ENCODE assay signal across 22 cellular contexts in genomic region chr6:112187736-112188135, GRCh38.
A peak's percentile ranks its signal among the peaks of the same experiment; 100 is the strongest.
DNase-seq lines count a peak whose midpoint lies in the region; ATAC-seq and TF ChIP-seq lines count a peak whose summit lies in the region.
"Had no signal": no experiment of that assay in that cellular context is flagged by ENCODE, and none has a peak within 500 bp of the region (broad histone marks: within the 10 kb centered on the region; RNA-seq: fewer than 3 reads in every experiment).

No MANE protein-coding gene starts in this region.

- H4K20me1 ChIP-seq in BLaER1: no peaks in the 10 kb centered on the region
- H4K20me1 ChIP-seq in IMR-90 (ENCODE audit: insufficient read depth, low read length): no peaks in the 10 kb centered on the region

- H3K4ac ChIP-seq in IMR-90 (ENCODE audit: low read depth, low read length): no peak overlapping the region

- no peak for TF ChIP-seq EP300 in esophagus muscularis mucosa (IDR thresholded peaks at IDR 0.05)
- no peak for TF ChIP-seq EP300 in tibial nerve (IDR thresholded peaks at IDR 0.05)

- intact Hi-C loops in IMR-90 (cut with micrococcal nuclease): no loop called here
- intact Hi-C loops in esophagus muscularis mucosa (cut with DNase I): loop anchor here (5.0 kb wide), 1 partner anchor 65 kb away; the partner anchor contains the start of gene LAMA4
- intact Hi-C loops in activated T-helper 2 cell treated with anti-CD3 and anti-CD28 coated beads, Interferon-gamma antibody, Interleukin-2, Interleukin-4, amounts not matched to agents 10 μg/mL and 5 μg/mL and 100 μg/mL, durations not matched to agents 14 hours and 24 hours and 36 hours (cut with micrococcal nuclease): no loop called here
- intact Hi-C loops in esophagus squamous epithelium (cut with DNase I): loop anchor here (10.0 kb wide), 1 partner anchor 187 kb away; no protein-coding TSS in a partner anchor

- no peak for ATAC-seq in IMR-90 (ENCODE audit: low read depth)
- ATAC-seq in stimulated activated effector memory CD8-positive, alpha-beta T cell treated with anti-CD3 and anti-CD28 coated beads, Interleukin-12 subunit alpha, Interleukin-12 subunit beta, amount 100 ng/mL, for 72 hours: no peak
- ATAC-seq: A549; CD8-positive, alpha-beta T cell; Panc1 had no signal

- H3K4me2 ChIP-seq in BLaER1: peak overlapping the region; percentile 46
- no peak overlapping the region for H3K4me2 ChIP-seq in IMR-90 (ENCODE audit: low read depth, low read length)
- H3K4me2 ChIP-seq: A549, SK-N-SH had no signal

- no peaks in the 10 kb centered on the region for H3K27me3 ChIP-seq in BLaER1
- H3K27me3 ChIP-seq in IMR-90 (ENCODE audit: control insufficient read depth, insufficient read depth, low read length): no peaks in the 10 kb centered on the region
- H3K27me3 ChIP-seq in esophagus muscularis mucosa: no peaks in the 10 kb centered on the region
- no peaks in the 10 kb centered on the region for H3K27me3 ChIP-seq in tibial nerve
- H3K27me3 ChIP-seq in esophagus squamous epithelium: no peaks in the 10 kb centered on the region
- H3K27me3 ChIP-seq: MG63 had no signal

- no peak overlapping the region for H2AK9ac ChIP-seq in IMR-90 (replicated peaks; ENCODE audit: low read depth, low read length, poor library complexity)

- in situ Hi-C loops in IMR-90 (cut with MboI; ENCODE audit: low sequenced_read_pairs): loop anchor here (25.0 kb wide), 1 partner anchor 1725 kb away; no protein-coding TSS in a partner anchor

- peaks cover 10% of the 10 kb centered on the region for H3K4me1 Mint-ChIP-seq in stimulated activated effector memory CD8-positive, alpha-beta T cell treated with anti-CD3 and anti-CD28 coated beads, Interleukin-12 subunit alpha, Interleukin-12 subunit beta, amount 100 ng/mL, for 72 hours
- H3K4me1 Mint-ChIP-seq in activated T-helper 2 cell treated with anti-CD3 and anti-CD28 coated beads, Interferon-gamma antibody, Interleukin-2, Interleukin-4, amounts not matched to agents 10 μg/mL and 5 μg/mL and 100 μg/mL, durations not matched to agents 14 hours and 24 hours and 36 hours (ENCODE audit: low read depth): no peaks in the 10 kb centered on the region

- WGBS in IMR-90 (ENCODE audit: extremely low coverage in 2 of 2, insufficient read length in 1 of 2), 2 experiments: 68% methylated on average over 4 of the region's 6 CpGs; no CpG with 5 or more reads in 1 of the 2 experiments
- 54% methylated on average over 6 of the region's 6 CpGs for WGBS in esophagus muscularis mucosa
- 51 to 65% methylated on average over 6 of the region's 6 CpGs for WGBS in tibial nerve, 2 donors
- WGBS in esophagus squamous epithelium, 2 donors: 72 to 80% methylated on average over 5 to 6 of the region's 6 CpGs

- H3K56ac ChIP-seq in IMR-90 (ENCODE audit: extremely low read depth, insufficient read depth, low read length): no peak overlapping the region

- no peak overlapping the region for H3K4me3 Mint-ChIP-seq in stimulated activated effector memory CD8-positive, alpha-beta T cell treated with anti-CD3 and anti-CD28 coated beads, Interleukin-12 subunit alpha, Interleukin-12 subunit beta, amount 100 ng/mL, for 72 hours
- no peak overlapping the region for H3K4me3 Mint-ChIP-seq in activated T-helper 2 cell treated with anti-CD3 and anti-CD28 coated beads, Interferon-gamma antibody, Interleukin-2, Interleukin-4, amounts not matched to agents 10 μg/mL and 5 μg/mL and 100 μg/mL, durations not matched to agents 14 hours and 24 hours and 36 hours (ENCODE audit: low read depth)
- H3K4me3 Mint-ChIP-seq: CD8-positive, alpha-beta T cell had no signal

- H3K36me3 Mint-ChIP-seq in stimulated activated effector memory CD8-positive, alpha-beta T cell treated with anti-CD3 and anti-CD28 coated beads, Interleukin-12 subunit alpha, Interleukin-12 subunit beta, amount 100 ng/mL, for 72 hours: no peaks in the 10 kb centered on the region
- no peaks in the 10 kb centered on the region for H3K36me3 Mint-ChIP-seq in activated T-helper 2 cell treated with anti-CD3 and anti-CD28 coated beads, Interferon-gamma antibody, Interleukin-2, Interleukin-4, amounts not matched to agents 10 μg/mL and 5 μg/mL and 100 μg/mL, durations not matched to agents 14 hours and 24 hours and 36 hours (ENCODE audit: low read depth)
- H3K36me3 Mint-ChIP-seq: CD8-positive, alpha-beta T cell had no signal

- H2BK15ac ChIP-seq in IMR-90 (ENCODE audit: low read depth, low read length): no peak overlapping the region

- dilution Hi-C loops in IMR-90 (cut with HindIII; ENCODE audit: low sequenced_read_pairs, unreplicated experiment): no loop called here

- no peak overlapping the region for H2BK5ac ChIP-seq in IMR-90 (ENCODE audit: low read depth, low read length, poor library complexity, severe bottlenecking)

- no peak overlapping the region for H2BK120ac ChIP-seq in IMR-90 (ENCODE audit: low read depth, low read length)

- no peaks in the 10 kb centered on the region for H3K79me1 ChIP-seq in IMR-90 (ENCODE audit: low read depth in 1 of 2, low read length in 2 of 2)

- CTCF ChIA-PET in IMR-90 (lab: Yijun Ruan, JAX): no interaction called here

- no peak for TF ChIP-seq RAD21 in IMR-90 (IDR thresholded peaks at IDR 0.05; ENCODE audit: low read length)

- no peak overlapping the region for H3K14ac ChIP-seq in IMR-90 (replicated peaks; ENCODE audit: low read depth, low read length)

- DNase-seq in IMR-90: no peak
- no peak for DNase-seq in esophagus muscularis mucosa (ENCODE audit: extremely low spot score)
- DNase-seq in stimulated activated effector memory CD8-positive, alpha-beta T cell treated with anti-CD3 and anti-CD28 coated beads, Interleukin-12 subunit alpha, Interleukin-12 subunit beta, amount 100 ng/mL, for 72 hours (ENCODE audit: low spot score in 2 of 2): no peak
- no peak for DNase-seq in LoVo (ENCODE audit: low spot score)
- no peak for DNase-seq in activated T-helper 2 cell treated with anti-CD3 and anti-CD28 coated beads, Interferon-gamma antibody, Interleukin-2, Interleukin-4, amounts not matched to agents 10 μg/mL and 5 μg/mL and 100 μg/mL, durations not matched to agents 14 hours and 24 hours and 36 hours (ENCODE audit: low spot score)
- DNase-seq in tibial nerve (ENCODE audit: low spot score in 2 of 2): no peak
- no peak for DNase-seq in esophagus squamous epithelium (lab: John Stamatoyannopoulos, UW)
- DNase-seq: Calu3; CD8-positive, alpha-beta T cell; DMS153; GF-D8; Karpas-422; MG63; NCI-H1048; NCI-H1436 treated with DMSO at 0.1 percent for 48 hours; NCI-H1930; NCI-H748 treated with DMSO at 0.1 percent for 48 hours; SIG-M5; SK-N-SH had no signal

- H3K4me1 ChIP-seq in BLaER1 (peaks cover 19% of the 10 kb centered on the region), IMR-90 (ENCODE audit: control insufficient read depth, insufficient read depth, low read length) (no peaks in the 10 kb centered on the region), esophagus muscularis mucosa (peaks cover 15 to 92% (median 73%) of the 10 kb centered on the region in 4 donors), tibial nerve (peaks cover 0 to 50% (median 15%) of the 10 kb centered on the region in 4 donors), esophagus squamous epithelium (peaks cover 0 to 31% (median 0%) of the 10 kb centered on the region in 3 donors)
- H3K4me1 ChIP-seq: A549 had no signal

- no peak for TF ChIP-seq CTCF in IMR-90 (conservative IDR thresholded peaks at IDR 0.05; ENCODE audit: low read depth, low read length)
- TF ChIP-seq CTCF in esophagus muscularis mucosa (IDR thresholded peaks at IDR 0.05): no peak
- no peak for TF ChIP-seq CTCF in tibial nerve (IDR thresholded peaks at IDR 0.05)
- no peak for TF ChIP-seq CTCF in esophagus squamous epithelium (IDR thresholded peaks at IDR 0.05)

- no peaks in the 10 kb centered on the region for H3K9me3 Mint-ChIP-seq in stimulated activated effector memory CD8-positive, alpha-beta T cell treated with anti-CD3 and anti-CD28 coated beads, Interleukin-12 subunit alpha, Interleukin-12 subunit beta, amount 100 ng/mL, for 72 hours
- H3K9me3 Mint-ChIP-seq in activated T-helper 2 cell treated with anti-CD3 and anti-CD28 coated beads, Interferon-gamma antibody, Interleukin-2, Interleukin-4, amounts not matched to agents 10 μg/mL and 5 μg/mL and 100 μg/mL, durations not matched to agents 14 hours and 24 hours and 36 hours: no peaks in the 10 kb centered on the region
- H3K9me3 Mint-ChIP-seq: CD8-positive, alpha-beta T cell had no signal

- POLR2A ChIA-PET in IMR-90 (lab: Charles Lee; ENCODE audit: unreplicated experiment): no interaction called here

- no peak overlapping the region; the same call in 1 of the 2 replicates for H3K18ac ChIP-seq in IMR-90 (ENCODE audit: low read depth, low read length)

- H3K27me3 Mint-ChIP-seq in activated T-helper 2 cell treated with anti-CD3 and anti-CD28 coated beads, Interferon-gamma antibody, Interleukin-2, Interleukin-4, amounts not matched to agents 10 μg/mL and 5 μg/mL and 100 μg/mL, durations not matched to agents 14 hours and 24 hours and 36 hours (ENCODE audit: low read depth): peaks cover 59% of the 10 kb centered on the region

- no peak for TF ChIP-seq POLR2A in IMR-90 (IDR thresholded peaks at IDR 0.05; ENCODE audit: low read depth, low read length)
- TF ChIP-seq POLR2A in esophagus muscularis mucosa (IDR thresholded peaks at IDR 0.05; ENCODE audit: low read depth): no peak
- TF ChIP-seq POLR2A in tibial nerve (IDR thresholded peaks at IDR 0.05): no peak
- no peak for TF ChIP-seq POLR2A in esophagus squamous epithelium (IDR thresholded peaks at IDR 0.05)

- peaks cover 5% of the 10 kb centered on the region; the same call in 1 of the 2 replicates for H3K9me1 ChIP-seq in IMR-90 (ENCODE audit: insufficient read depth, low read length)

- H3K4me3 ChIP-seq in BLaER1: no peak overlapping the region
- H3K4me3 ChIP-seq in IMR-90 (ENCODE audit: insufficient read depth, low read depth, low read length): no peak overlapping the region
- no peak overlapping the region for H3K4me3 ChIP-seq in esophagus muscularis mucosa
- no peak overlapping the region for H3K4me3 ChIP-seq in tibial nerve
- no peak overlapping the region for H3K4me3 ChIP-seq in esophagus squamous epithelium
- H3K4me3 ChIP-seq: A549, MG63 had no signal

- no peak overlapping the region for H4K8ac ChIP-seq in IMR-90 (ENCODE audit: low read depth in 2 of 2, low read length in 2 of 2)

- no peak overlapping the region for H3K23ac ChIP-seq in IMR-90 (ENCODE audit: low read depth, low read length)

- no peak overlapping the region for H4K91ac ChIP-seq in IMR-90 (ENCODE audit: insufficient read depth, low read depth, low read length)

- H3K9ac ChIP-seq in BLaER1: no peak overlapping the region
- no peak overlapping the region for H3K9ac ChIP-seq in IMR-90 (ENCODE audit: low read depth, low read length)
- H3K9ac ChIP-seq: SK-N-SH had no signal

- no peaks in the 10 kb centered on the region for H3K9me3 ChIP-seq in BLaER1
- H3K9me3 ChIP-seq in IMR-90 (ENCODE audit: control insufficient read depth, insufficient read depth, low read length): no peaks in the 10 kb centered on the region
- H3K9me3 ChIP-seq in esophagus muscularis mucosa: no peaks in the 10 kb centered on the region
- no peaks in the 10 kb centered on the region for H3K9me3 ChIP-seq in tibial nerve
- no peaks in the 10 kb centered on the region for H3K9me3 ChIP-seq in esophagus squamous epithelium
- H3K9me3 ChIP-seq: A549, MG63, SK-N-SH had no signal

- BruUV-seq in IMR-90 (replicated peaks; lab: Mats Ljungman, UMichigan): no TSS peak

- H3K36me3 ChIP-seq in BLaER1 (no peaks in the 10 kb centered on the region), IMR-90 (ENCODE audit: control insufficient read depth, insufficient read depth, low read length) (peaks cover 42% of the 10 kb centered on the region), esophagus muscularis mucosa (peaks cover 10 to 78% (median 57%) of the 10 kb centered on the region in 4 donors), tibial nerve (peaks cover 0 to 41% (median 0%) of the 10 kb centered on the region in 3 donors), esophagus squamous epithelium (peaks cover 0 to 32% (median 0%) of the 10 kb centered on the region in 3 donors)

- no peak overlapping the region for H2BK20ac ChIP-seq in IMR-90 (ENCODE audit: low read depth, low read length)

- H2AFZ ChIP-seq in IMR-90 (replicated peaks; ENCODE audit: low read length, poor library complexity): peak overlapping the region; percentile 8

- H3K27ac Mint-ChIP-seq in stimulated activated effector memory CD8-positive, alpha-beta T cell treated with anti-CD3 and anti-CD28 coated beads, Interleukin-12 subunit alpha, Interleukin-12 subunit beta, amount 100 ng/mL, for 72 hours: peak overlapping the region; percentile 21
- H3K27ac Mint-ChIP-seq in activated T-helper 2 cell treated with anti-CD3 and anti-CD28 coated beads, Interferon-gamma antibody, Interleukin-2, Interleukin-4, amounts not matched to agents 10 μg/mL and 5 μg/mL and 100 μg/mL, durations not matched to agents 14 hours and 24 hours and 36 hours: no peak overlapping the region
- H3K27ac Mint-ChIP-seq: CD8-positive, alpha-beta T cell had no signal

- H4K5ac ChIP-seq in IMR-90 (ENCODE audit: low read depth, low read length): no peak overlapping the region

- no peak overlapping the region for H3K27ac ChIP-seq in BLaER1
- H3K27ac ChIP-seq in IMR-90 (ENCODE audit: insufficient read depth, low read length): no peak overlapping the region
- peak overlapping the region; percentile 64 to 71 (median 68) for H3K27ac ChIP-seq in esophagus muscularis mucosa (replicated peaks in 1 of 4)
- peak overlapping the region in 2 of 4 donors; percentile 38 to 53 for H3K27ac ChIP-seq in tibial nerve
- H3K27ac ChIP-seq in esophagus squamous epithelium: no peak overlapping the region
- H3K27ac ChIP-seq: A549 had no signal

- peak overlapping the region; percentile 12; the same call in 1 of the 2 replicates for H2AK5ac ChIP-seq in IMR-90 (ENCODE audit: low read depth, low read length)

Comparison
In these comparisons a context has a peak if more than half of its experiments do, and no peak if none do; other contexts are left out.
1. H3K27ac ChIP-seq: peak in esophagus muscularis mucosa (4 of 4); none in BLaER1 (single experiment), IMR-90 (single experiment) and esophagus squamous epithelium (0 of 4).
2. intact Hi-C loops: an anchor here in esophagus muscularis mucosa (5.0 kb wide) and esophagus squamous epithelium (10.0 kb wide); none called in IMR-90 and activated T-helper 2 cell treated with anti-CD3 and anti-CD28 coated beads, Interferon-gamma antibody, Interleukin-2, Interleukin-4, amounts not matched to agents 10 μg/mL and 5 μg/mL and 100 μg/mL, durations not matched to agents 14 hours and 24 hours and 36 hours.